Comparison of ENCODE assay signal across 1 cellular context in the genomic region with DNA sequence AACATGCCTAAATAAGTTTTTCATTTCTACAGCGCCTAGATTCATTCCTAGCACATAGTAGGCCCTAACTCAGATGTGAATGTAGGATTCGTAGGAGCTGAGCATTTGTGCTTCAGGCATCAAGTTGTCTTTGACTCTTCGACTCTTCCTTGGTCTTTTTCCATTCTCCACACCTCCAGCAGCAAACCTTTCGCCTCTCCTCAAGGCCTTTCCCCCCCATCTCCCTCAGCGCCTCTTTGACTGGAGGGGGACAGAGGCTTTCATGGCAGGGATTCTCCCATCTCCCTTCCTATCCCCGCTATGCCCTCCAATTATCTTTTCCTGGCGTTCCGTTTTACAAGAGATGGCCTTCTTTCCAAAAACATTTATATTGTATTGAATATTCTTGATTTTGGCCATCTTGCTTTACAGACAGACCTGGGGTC.
TF ChIP-seq lines count a peak whose summit lies in the region.

No MANE protein-coding gene starts in this region.

TF ChIP-seq in GM12878, 131 proteins besides CTCF, POLR2A, EP300 and RAD21 (continued from another document):
- TF ChIP-seq, protein P1, sequence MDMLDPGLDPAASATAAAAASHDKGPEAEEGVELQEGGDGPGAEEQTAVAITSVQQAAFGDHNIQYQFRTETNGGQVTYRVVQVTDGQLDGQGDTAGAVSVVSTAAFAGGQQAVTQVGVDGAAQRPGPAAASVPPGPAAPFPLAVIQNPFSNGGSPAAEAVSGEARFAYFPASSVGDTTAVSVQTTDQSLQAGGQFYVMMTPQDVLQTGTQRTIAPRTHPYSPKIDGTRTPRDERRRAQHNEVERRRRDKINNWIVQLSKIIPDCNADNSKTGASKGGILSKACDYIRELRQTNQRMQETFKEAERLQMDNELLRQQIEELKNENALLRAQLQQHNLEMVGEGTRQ (IDR thresholded peaks at IDR 0.05; ENCODE audit: borderline replicate concordance, low read depth, low read length), result no peak
- no peak for TF ChIP-seq ZNF24 (IDR thresholded peaks at IDR 0.05)
- 0 out of 2 replicates have a peak, but pooled peaks have one; percentile 17 for TF ChIP-seq EED (IDR thresholded peaks at IDR 0.05; ENCODE audit: low read depth)
- no peak for TF ChIP-seq SMC3 (IDR thresholded peaks at IDR 0.05; ENCODE audit: borderline replicate concordance, low read length)
- TF ChIP-seq, protein P2, sequence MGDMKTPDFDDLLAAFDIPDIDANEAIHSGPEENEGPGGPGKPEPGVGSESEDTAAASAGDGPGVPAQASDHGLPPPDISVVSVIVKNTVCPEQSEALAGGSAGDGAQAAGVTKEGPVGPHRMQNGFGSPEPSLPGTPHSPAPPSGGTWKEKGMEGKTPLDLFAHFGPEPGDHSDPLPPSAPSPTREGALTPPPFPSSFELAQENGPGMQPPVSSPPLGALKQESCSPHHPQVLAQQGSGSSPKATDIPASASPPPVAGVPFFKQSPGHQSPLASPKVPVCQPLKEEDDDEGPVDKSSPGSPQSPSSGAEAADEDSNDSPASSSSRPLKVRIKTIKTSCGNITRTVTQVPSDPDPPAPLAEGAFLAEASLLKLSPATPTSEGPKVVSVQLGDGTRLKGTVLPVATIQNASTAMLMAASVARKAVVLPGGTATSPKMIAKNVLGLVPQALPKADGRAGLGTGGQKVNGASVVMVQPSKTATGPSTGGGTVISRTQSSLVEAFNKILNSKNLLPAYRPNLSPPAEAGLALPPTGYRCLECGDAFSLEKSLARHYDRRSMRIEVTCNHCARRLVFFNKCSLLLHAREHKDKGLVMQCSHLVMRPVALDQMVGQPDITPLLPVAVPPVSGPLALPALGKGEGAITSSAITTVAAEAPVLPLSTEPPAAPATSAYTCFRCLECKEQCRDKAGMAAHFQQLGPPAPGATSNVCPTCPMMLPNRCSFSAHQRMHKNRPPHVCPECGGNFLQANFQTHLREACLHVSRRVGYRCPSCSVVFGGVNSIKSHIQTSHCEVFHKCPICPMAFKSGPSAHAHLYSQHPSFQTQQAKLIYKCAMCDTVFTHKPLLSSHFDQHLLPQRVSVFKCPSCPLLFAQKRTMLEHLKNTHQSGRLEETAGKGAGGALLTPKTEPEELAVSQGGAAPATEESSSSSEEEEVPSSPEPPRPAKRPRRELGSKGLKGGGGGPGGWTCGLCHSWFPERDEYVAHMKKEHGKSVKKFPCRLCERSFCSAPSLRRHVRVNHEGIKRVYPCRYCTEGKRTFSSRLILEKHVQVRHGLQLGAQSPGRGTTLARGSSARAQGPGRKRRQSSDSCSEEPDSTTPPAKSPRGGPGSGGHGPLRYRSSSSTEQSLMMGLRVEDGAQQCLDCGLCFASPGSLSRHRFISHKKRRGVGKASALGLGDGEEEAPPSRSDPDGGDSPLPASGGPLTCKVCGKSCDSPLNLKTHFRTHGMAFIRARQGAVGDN (IDR thresholded peaks at IDR 0.05), result no peak
- TF ChIP-seq ZNF207 (IDR thresholded peaks at IDR 0.05; ENCODE audit: borderline replicate concordance), result no peak
- no peak for TF ChIP-seq YBX1 (IDR thresholded peaks at IDR 0.05)
- no peak for TF ChIP-seq CEBPB (IDR thresholded peaks at IDR 0.05; ENCODE audit: borderline replicate concordance in 1 of 2, low read depth in 2 of 2, low read length in 2 of 2)
- TF ChIP-seq, protein P3, sequence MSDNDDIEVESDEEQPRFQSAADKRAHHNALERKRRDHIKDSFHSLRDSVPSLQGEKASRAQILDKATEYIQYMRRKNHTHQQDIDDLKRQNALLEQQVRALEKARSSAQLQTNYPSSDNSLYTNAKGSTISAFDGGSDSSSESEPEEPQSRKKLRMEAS (IDR thresholded peaks at IDR 0.05; ENCODE audit: low read depth, low read length), result no peak
- no peak for TF ChIP-seq BACH1 (IDR thresholded peaks at IDR 0.05; ENCODE audit: borderline replicate concordance)
